In the genomic region with DNA sequence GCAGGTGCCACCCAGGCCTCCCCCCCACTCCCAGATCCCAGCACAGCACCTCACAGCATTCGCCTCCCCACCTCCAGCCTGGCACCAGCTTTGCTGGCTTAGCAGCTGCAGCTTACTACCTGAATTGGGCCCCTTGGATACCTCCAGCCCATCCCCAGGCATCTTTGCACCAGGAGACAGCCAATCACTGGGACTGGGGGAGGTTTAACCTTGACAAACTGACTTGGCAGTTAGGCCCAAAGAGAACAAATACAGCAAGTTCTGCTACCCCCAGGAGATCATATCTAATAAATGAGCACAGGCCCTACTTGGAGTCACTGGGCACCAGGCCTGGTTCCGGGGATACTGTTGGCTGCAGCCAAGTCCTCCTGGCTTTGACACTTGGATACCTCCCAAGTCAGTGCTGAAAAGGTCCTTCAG, we compare ENCODE assay signal across 21 cellular contexts. TPM values are rescaled to one million over a fixed set of nuclear protein-coding genes. Genes with fewer than 3 reads are reported as not detected.
DNase-seq lines count a peak whose midpoint lies in the region; TF ChIP-seq lines count a peak whose summit lies in the region.
"Had no signal": no experiment of that assay in that cellular context is flagged by ENCODE, and none has a peak within 500 bp of the region (broad histone marks: within the 10 kb centered on the region; RNA-seq: fewer than 3 reads in every experiment).

No MANE protein-coding gene starts in this region.

- H3K27ac ChIP-seq in substantia nigra (ENCODE audit: low read depth, low read length, poor library complexity, severe bottlenecking): no peak overlapping the region
- H3K27ac ChIP-seq: 22Rv1, GM23248, left lung, PC-9, upper lobe of left lung had no signal

- CTCF ChIA-PET in activated naive CD4-positive, alpha-beta T cell treated with anti-CD3 and anti-CD28 coated beads for 36 hours (lab: Charles Lee): interaction anchor here (0.6 to 1.1 kb wide), 2 partner anchors 9 to 387 kb away, joined by 3 to 4 read pairs; partner anchors contain the start of gene PDRG1

- peaks cover 15% of the 10 kb centered on the region for H3K4me1 Mint-ChIP-seq in nephron
- H3K4me1 Mint-ChIP-seq in activated CD4-positive, alpha-beta T cell treated with anti-CD3 and anti-CD28 coated beads, Interleukin-2, amount 10 ng/mL, durations not matched to agents 24 days and 14 days: no peaks in the 10 kb centered on the region
- H3K4me1 Mint-ChIP-seq in activated naive CD4-positive, alpha-beta T cell treated with anti-CD3 and anti-CD28 coated beads for 36 hours (ENCODE audit: low read depth): no peaks in the 10 kb centered on the region
- H3K4me1 Mint-ChIP-seq: activated CD4-positive, alpha-beta memory T cell treated with anti-CD3 and anti-CD28 coated beads, Interleukin-2, amount 10 ng/mL, durations not matched to agents 7 days and 5 days; CD14-positive monocyte had no signal

- H3K9me3 Mint-ChIP-seq in nephron: no peaks in the 10 kb centered on the region
- no peaks in the 10 kb centered on the region for H3K9me3 Mint-ChIP-seq in activated CD4-positive, alpha-beta T cell treated with anti-CD3 and anti-CD28 coated beads, Interleukin-2, amount 10 ng/mL, durations not matched to agents 24 days and 14 days
- H3K9me3 Mint-ChIP-seq in activated naive CD4-positive, alpha-beta T cell treated with anti-CD3 and anti-CD28 coated beads for 36 hours: no peaks in the 10 kb centered on the region
- H3K9me3 Mint-ChIP-seq: activated CD4-positive, alpha-beta memory T cell treated with anti-CD3 and anti-CD28 coated beads, Interleukin-2, amount 10 ng/mL, durations not matched to agents 7 days and 5 days had no signal

- H3K9me3 ChIP-seq in BE2C: no peaks in the 10 kb centered on the region
- H3K9me3 ChIP-seq: left lung had no signal

- H3K4me3 ChIP-seq in BE2C (ENCODE audit: low read depth, low read length): no peak overlapping the region
- H3K4me3 ChIP-seq: GM23248, left lung, PC-9, upper lobe of left lung had no signal

- H3K27me3 ChIP-seq in BE2C: no peaks in the 10 kb centered on the region
- H3K27me3 ChIP-seq: left lung, upper lobe of left lung had no signal

- no peaks in the 10 kb centered on the region for H3K27me3 Mint-ChIP-seq in nephron (ENCODE audit: low read depth)
- H3K27me3 Mint-ChIP-seq in activated CD4-positive, alpha-beta T cell treated with anti-CD3 and anti-CD28 coated beads, Interleukin-2, amount 10 ng/mL, durations not matched to agents 24 days and 14 days: no peaks in the 10 kb centered on the region
- H3K27me3 Mint-ChIP-seq in activated naive CD4-positive, alpha-beta T cell treated with anti-CD3 and anti-CD28 coated beads for 36 hours (ENCODE audit: low read depth): no peaks in the 10 kb centered on the region
- H3K27me3 Mint-ChIP-seq: activated CD4-positive, alpha-beta memory T cell treated with anti-CD3 and anti-CD28 coated beads, Interleukin-2, amount 10 ng/mL, durations not matched to agents 7 days and 5 days had no signal

- peaks cover 30% of the 10 kb centered on the region for H3K36me3 Mint-ChIP-seq in nephron (ENCODE audit: low read depth)
- H3K36me3 Mint-ChIP-seq in activated CD4-positive, alpha-beta T cell treated with anti-CD3 and anti-CD28 coated beads, Interleukin-2, amount 10 ng/mL, durations not matched to agents 24 days and 14 days (ENCODE audit: low read depth): peaks cover 27% of the 10 kb centered on the region
- peaks cover 9% of the 10 kb centered on the region for H3K36me3 Mint-ChIP-seq in activated naive CD4-positive, alpha-beta T cell treated with anti-CD3 and anti-CD28 coated beads for 36 hours (ENCODE audit: low read depth)

- peak; percentile 34 for DNase-seq in DMS 273 (lab: John Stamatoyannopoulos, UW; ENCODE audit: unreplicated experiment)
- no peak for DNase-seq in DMS 273 treated with DMSO at 0.1 percent for 48 hours (lab: John Stamatoyannopoulos, UW)
- DNase-seq in fibroblast of gingiva (ENCODE audit: low read depth): peak; percentile 11
- DNase-seq in substantia nigra (lab: John Stamatoyannopoulos, UW): peak in 31 of 49 donors; percentile 3 to 68 (median 23)
- no peak for DNase-seq in activated CD4-positive, alpha-beta T cell treated with anti-CD3 and anti-CD28 coated beads, Interleukin-2, amount 10 ng/mL, durations not matched to agents 24 days and 14 days
- no peak for DNase-seq in activated naive CD4-positive, alpha-beta T cell treated with anti-CD3 and anti-CD28 coated beads for 36 hours
- no peak for DNase-seq in BE2C
- DNase-seq: activated CD4-positive, alpha-beta memory T cell treated with anti-CD3 and anti-CD28 coated beads, Interleukin-2, amount 10 ng/mL, durations not matched to agents 7 days and 5 days; activated T-cell treated with anti-CD3 and anti-CD28 coated beads, Interleukin-2, amount 50 U/mL, for 48 hours; central memory CD4-positive, alpha-beta T cell; DMS79; effector memory CD4-positive, alpha-beta T cell; GM23248; left lung; NCI-H2029 treated with DMSO at 0.1 percent for 48 hours; PC-9; stimulated activated CD4-positive, alpha-beta T cell treated with anti-CD3 and anti-CD28 coated beads, Interleukin-12 subunit alpha, Interleukin-12 subunit beta, amount 100 ng/mL, for 4 hours; upper lobe of left lung had no signal

- no peak overlapping the region for H3K4me3 Mint-ChIP-seq in nephron
- no peak overlapping the region for H3K4me3 Mint-ChIP-seq in activated CD4-positive, alpha-beta T cell treated with anti-CD3 and anti-CD28 coated beads, Interleukin-2, amount 10 ng/mL, durations not matched to agents 24 days and 14 days
- H3K4me3 Mint-ChIP-seq in activated naive CD4-positive, alpha-beta T cell treated with anti-CD3 and anti-CD28 coated beads for 36 hours: no peak overlapping the region
- H3K4me3 Mint-ChIP-seq: activated CD4-positive, alpha-beta memory T cell treated with anti-CD3 and anti-CD28 coated beads, Interleukin-2, amount 10 ng/mL, durations not matched to agents 7 days and 5 days; CD14-positive monocyte had no signal

- peak overlapping the region in 2 of 3 experiments; percentile 62 to 78 for H3K27ac Mint-ChIP-seq in nephron
- H3K27ac Mint-ChIP-seq in activated CD4-positive, alpha-beta T cell treated with anti-CD3 and anti-CD28 coated beads, Interleukin-2, amount 10 ng/mL, durations not matched to agents 24 days and 14 days: no peak overlapping the region
- H3K27ac Mint-ChIP-seq in activated naive CD4-positive, alpha-beta T cell treated with anti-CD3 and anti-CD28 coated beads for 36 hours: no peak overlapping the region
- H3K27ac Mint-ChIP-seq: activated CD4-positive, alpha-beta memory T cell treated with anti-CD3 and anti-CD28 coated beads, Interleukin-2, amount 10 ng/mL, durations not matched to agents 7 days and 5 days had no signal

- no peak for TF ChIP-seq CTCF in nephron (IDR thresholded peaks at IDR 0.05; ENCODE audit: unreplicated experiment in 3 of 3)
- TF ChIP-seq CTCF in BE2C (IDR thresholded peaks at IDR 0.05; ENCODE audit: low read depth, low read length): no peak

- intact Hi-C loops in activated CD4-positive, alpha-beta T cell treated with anti-CD3 and anti-CD28 coated beads, Interleukin-2, amount 10 ng/mL, durations not matched to agents 24 days and 14 days (cut with micrococcal nuclease): no loop called here
- intact Hi-C loops in activated naive CD4-positive, alpha-beta T cell treated with anti-CD3 and anti-CD28 coated beads for 36 hours (cut with micrococcal nuclease): no loop called here

- H3K4me1 ChIP-seq in BE2C: no peaks in the 10 kb centered on the region
- H3K4me1 ChIP-seq: left lung, upper lobe of left lung had no signal

- H3K36me3 ChIP-seq in BE2C: peaks cover 35% of the 10 kb centered on the region

RNA-seq across cellular contexts. Expression of gene PDRG1, which starts 8.8 kb away (rescaled TPM):
- total RNA-seq in activated CD4-positive, alpha-beta T cell treated with anti-CD3 and anti-CD28 coated beads, Interleukin-2, amount 10 ng/mL, durations not matched to agents 24 days and 14 days: 18.2 and 19.3 TPM in 2 replicates
- total RNA-seq in activated naive CD4-positive, alpha-beta T cell treated with anti-CD3 and anti-CD28 coated beads for 36 hours: 10 to 100 TPM; 17.4 to 19.3 TPM
- polyA plus RNA-seq in BE2C (2012; ENCODE audit: insufficient read depth, insufficient read length, low read depth): 93.4 TPM

RNA-seq across cellular contexts. Expression of gene XKR7, which starts 24.9 kb away (rescaled TPM):
- not detected in 2 replicates for total RNA-seq in activated CD4-positive, alpha-beta T cell treated with anti-CD3 and anti-CD28 coated beads, Interleukin-2, amount 10 ng/mL, durations not matched to agents 24 days and 14 days
- total RNA-seq in activated naive CD4-positive, alpha-beta T cell treated with anti-CD3 and anti-CD28 coated beads for 36 hours: under 1 TPM; 0.02 TPM
- 63.7 TPM for polyA plus RNA-seq in BE2C (2012; ENCODE audit: insufficient read depth, insufficient read length, low read depth)
- total RNA-seq: activated CD4-positive, alpha-beta memory T cell treated with anti-CD3 and anti-CD28 coated beads, Interleukin-2, amount 10 ng/mL, durations not matched to agents 7 days and 5 days; GM23248; PC-9 had no signal
- polyA plus RNA-seq: GM23248 had no signal

Comparison
In these comparisons a context has a peak if more than half of its experiments do, and no peak if none do; other contexts are left out.
1. DNase-seq: peak in DMS 273 (single experiment), fibroblast of gingiva (single experiment) and substantia nigra (31 of 49); none in DMS 273 treated with DMSO at 0.1 percent for 48 hours (single experiment), activated CD4-positive, alpha-beta T cell treated with anti-CD3 and anti-CD28 coated beads, Interleukin-2, amount 10 ng/mL, durations not matched to agents 24 days and 14 days (single experiment), activated naive CD4-positive, alpha-beta T cell treated with anti-CD3 and anti-CD28 coated beads for 36 hours (single experiment) and BE2C (single experiment).
2. H3K27ac Mint-ChIP-seq: peak in nephron (2 of 3); none in activated CD4-positive, alpha-beta T cell treated with anti-CD3 and anti-CD28 coated beads, Interleukin-2, amount 10 ng/mL, durations not matched to agents 24 days and 14 days (single experiment) and activated naive CD4-positive, alpha-beta T cell treated with anti-CD3 and anti-CD28 coated beads for 36 hours (single experiment).